8 cellular contexts compared by ENCODE assay signal in genomic region chr2:85750509-85751299, GRCh38. TPM values are rescaled to one million over a fixed set of nuclear protein-coding genes. Genes with fewer than 3 reads are reported as not detected.
DNase-seq lines count a peak whose midpoint lies in the region; ATAC-seq and TF ChIP-seq lines count a peak whose summit lies in the region.

No MANE protein-coding gene starts in this region.

- POLR2A ChIA-PET in T-cell (lab: Charles Lee): no interaction called here

- TF ChIP-seq POLR2A in gastrocnemius medialis (IDR thresholded peaks at IDR 0.05): no peak

- no peak overlapping the region for H3K27ac Mint-ChIP-seq in T-cell

- H3K27me3 ChIP-seq in gastrocnemius medialis: no peaks in the 10 kb centered on the region

- CTCF ChIA-PET in T-cell (lab: Charles Lee): interaction anchor here in 1 of 2 donors (0.9 to 2.9 kb wide), 3 partner anchors 21 to 63 kb away, joined by 3 to 14 read pairs (median 3); no protein-coding TSS in a partner anchor

- intact Hi-C loops in gastrocnemius medialis (cut with DNase I; ENCODE audit: low total_unique reads): loop anchor here (1.0 to 2.0 kb wide), 3 partner anchors 22 to 64 kb away; no protein-coding TSS in a partner anchor

- in situ Hi-C loops in gastrocnemius medialis (cut with MboI; ENCODE audit: low sequenced_read_pairs in 4 of 4): loop anchor here in 1 of 4 donors (10.0 kb wide), 1 partner anchor 64 kb away; no protein-coding TSS in a partner anchor

- H3K9me3 ChIP-seq in gastrocnemius medialis: no peaks in the 10 kb centered on the region

- peak; percentile 68 to 90 (median 83) for TF ChIP-seq CTCF in gastrocnemius medialis (IDR thresholded peaks at IDR 0.05 in 4 of 5, conservative IDR thresholded peaks at IDR 0.05 in 1 of 5)

- H3K36me3 ChIP-seq in gastrocnemius medialis: no peaks in the 10 kb centered on the region

- H3K27ac ChIP-seq in gastrocnemius medialis: peak overlapping the region; percentile 86 to 95 (median 93)

- peaks cover 13 to 20% (median 18%) of the 10 kb centered on the region in 3 donors for H3K4me1 Mint-ChIP-seq in T-cell

- no peaks in the 10 kb centered on the region for H3K9me3 Mint-ChIP-seq in T-cell

- no peaks in the 10 kb centered on the region for H3K36me3 Mint-ChIP-seq in T-cell

- peak overlapping the region in 1 of 4 donors; percentile 20 for H3K4me3 ChIP-seq in gastrocnemius medialis

- peaks cover 54 to 63% of the 10 kb centered on the region in 2 donors for H3K4me1 ChIP-seq in gastrocnemius medialis

- peak; percentile 47 for DNase-seq in DMS 273 treated with DMSO at 0.1 percent for 48 hours (lab: John Stamatoyannopoulos, UW)
- peak; percentile 42 for DNase-seq in KG1 (lab: John Stamatoyannopoulos, UW)
- peak in 32 of 34 experiments; percentile 10 to 65 (median 42) for DNase-seq in T-cell
- DNase-seq in astrocyte of the hippocampus (ENCODE audit: low read depth, low spot score): peak; percentile 83
- DNase-seq in hepatic stellate cell (ENCODE audit: low spot score): peak; percentile 79
- peak in 1 of 2 donors; percentile 82 for DNase-seq in gastrocnemius medialis
- no peak for DNase-seq in amniotic stem cell (lab: John Stamatoyannopoulos, UW)

- H3K27me3 Mint-ChIP-seq in T-cell: peaks cover 44 to 63% of the 10 kb centered on the region in 2 donors

- ATAC-seq in T-cell (replicated peaks in 1 of 4) (peak in 3 of 4 experiments; percentile 53 to 63 (median 53)), gastrocnemius medialis (peak; percentile 27 to 37), GM21360 (IDR thresholded peaks at IDR 0.05; ENCODE audit: unreplicated experiment) (no peak)

- no peak overlapping the region for H3K4me3 Mint-ChIP-seq in T-cell

RNA-seq across cellular contexts. Expression of gene ATOH8, which starts 3.1 kb away (rescaled TPM):
- total RNA-seq in T-cell: under 1 TPM in 1 of 5 donors, not detected in 4; 0.20 TPM
- total RNA-seq in gastrocnemius medialis: 100 to 1,000 TPM; 122 to 266 (median 150) TPM

RNA-seq across cellular contexts. Expression of gene GNLY, which starts 56.5 kb away (rescaled TPM):
- total RNA-seq in T-cell: 100 to 1,000 TPM in 1 of 5 donors, 10 to 100 TPM in 4; 17.3 to 377 (median 82.9) TPM
- total RNA-seq in gastrocnemius medialis: 10 to 100 TPM in 2 of 4 donors, 1 to 10 TPM in 2; 3.6 to 36.1 (median 12.0) TPM

Comparison
In these comparisons a context has a peak if more than half of its experiments do, and no peak if none do; other contexts are left out.
1. RNA of gene ATOH8, which starts 3.1 kb away (total RNA-seq): 122 to 266 TPM in gastrocnemius medialis; 0.20 TPM in T-cell; every median in the first group is over 100 times any median in the second.